ENCODE assay signal across 37 cellular contexts in the genomic region with DNA sequence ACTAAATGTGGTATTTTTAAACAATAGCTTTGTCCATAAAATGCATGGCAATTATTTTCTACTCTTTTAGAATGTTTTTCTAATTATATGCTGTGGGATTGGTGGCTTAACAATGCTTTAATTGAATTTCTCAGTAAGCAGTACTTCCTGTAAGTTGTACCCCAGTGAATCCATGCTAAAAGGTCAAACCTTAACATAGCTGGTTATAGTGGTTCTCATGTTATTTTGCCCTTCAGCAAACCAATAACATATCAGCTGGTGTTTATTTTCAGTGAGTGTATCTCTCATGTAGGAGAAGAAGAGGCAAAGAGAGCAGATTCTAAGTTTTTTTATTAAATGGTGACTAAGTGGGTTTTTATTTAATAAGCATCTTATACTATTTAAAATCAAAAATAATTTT. TPM values are rescaled to one million over a fixed set of nuclear protein-coding genes. Genes with fewer than 3 reads are reported as not detected.
"Had no signal": no experiment of that assay in that cellular context is flagged by ENCODE, and none has a peak within 500 bp of the region (broad histone marks: within the 10 kb centered on the region; RNA-seq: fewer than 3 reads in every experiment).

No MANE protein-coding gene starts in this region.

- H3K27me3 Mint-ChIP-seq: activated naive CD4-positive, alpha-beta T cell treated with anti-CD3 and anti-CD28 coated beads, Interleukin-2, amount 10 ng/mL, durations not matched to agents 7 days and 5 days; activated naive CD8-positive, alpha-beta T cell treated with anti-CD3 and anti-CD28 coated beads, Interleukin-2, amount 10 ng/mL, durations not matched to agents 7 days and 5 days; activated T-cell treated with anti-CD3 and anti-CD28 coated beads, Interleukin-2, amount 50 U/mL, for 24 hours; central memory CD8-positive, alpha-beta T cell had no signal

- H3K36me3 Mint-ChIP-seq: activated naive CD4-positive, alpha-beta T cell treated with anti-CD3 and anti-CD28 coated beads, Interleukin-2, amount 10 ng/mL, durations not matched to agents 7 days and 5 days; activated naive CD4-positive, alpha-beta T cell treated with anti-CD3 and anti-CD28 coated beads, Interleukin-2, amount 50 U/mL, for 24 hours; activated naive CD4-positive, alpha-beta T cell treated with anti-CD3 and anti-CD28 coated beads, Interleukin-2, amount 50 U/mL, for 72 hours; activated naive CD8-positive, alpha-beta T cell; activated naive CD8-positive, alpha-beta T cell treated with anti-CD3 and anti-CD28 coated beads for 36 hours; activated naive CD8-positive, alpha-beta T cell treated with anti-CD3 and anti-CD28 coated beads, Interleukin-2, amount 10 ng/mL, durations not matched to agents 7 days and 5 days; brain had no signal

- H3K27ac Mint-ChIP-seq: activated naive CD4-positive, alpha-beta T cell treated with anti-CD3 and anti-CD28 coated beads for 36 hours; activated naive CD4-positive, alpha-beta T cell treated with anti-CD3 and anti-CD28 coated beads, Interleukin-2, amount 10 ng/mL, durations not matched to agents 7 days and 5 days; activated naive CD4-positive, alpha-beta T cell treated with anti-CD3 and anti-CD28 coated beads, Interleukin-2, amount 50 U/mL, for 24 hours; activated naive CD4-positive, alpha-beta T cell treated with anti-CD3 and anti-CD28 coated beads, Interleukin-2, amount 50 U/mL, for 72 hours; activated naive CD8-positive, alpha-beta T cell; activated naive CD8-positive, alpha-beta T cell treated with anti-CD3 and anti-CD28 coated beads for 36 hours; activated naive CD8-positive, alpha-beta T cell treated with anti-CD3 and anti-CD28 coated beads, Interleukin-2, amount 10 ng/mL, durations not matched to agents 7 days and 5 days; activated naive CD8-positive, alpha-beta T cell treated with anti-CD3 and anti-CD28 coated beads, Interleukin-2, amount 50 U/mL, for 24 hours; activated T-cell treated with anti-CD3 and anti-CD28 coated beads, Interleukin-2, amount 50 U/mL, for 24 hours; activated T-cell treated with anti-CD3 and anti-CD28 coated beads, Interleukin-2, amount 50 U/mL, for 72 hours; activated T-helper 1 cell treated with anti-CD3 and anti-CD28 coated beads, Interleukin-12 subunit alpha, Interleukin-12 subunit beta, Interleukin-2, Interleukin-4 antibody, amounts not matched to agents 30 ng/mL and 10 ng/mL and 1 ng/mL, durations not matched to agents 14 hours and 24 hours and 36 hours; activated T-helper 17 cell treated with anti-CD3 and anti-CD28 coated beads, Interleukin-2, amount 50 U/mL, for 72 hours; activated T-helper 2 cell treated with anti-CD3 and anti-CD28 coated beads, Interferon-gamma antibody, Interleukin-2, Interleukin-4, amounts not matched to agents 10 μg/mL and 5 μg/mL and 100 μg/mL, durations not matched to agents 14 hours and 24 hours and 36 hours had no signal

- DNase-seq: activated effector memory CD4-positive, alpha-beta T cell treated with anti-CD3 and anti-CD28 coated beads, Interleukin-2, amount 50 U/mL, for 16 hours; activated effector memory CD4-positive, alpha-beta T cell treated with Interleukin-2 at 50 U/mL for 16 hours; activated gamma-delta T cell; activated gamma-delta T cell treated with Interleukin-2 at 50 U/mL for 16 hours; activated naive CD4-positive, alpha-beta T cell; activated naive CD4-positive, alpha-beta T cell treated with anti-CD3 and anti-CD28 coated beads for 36 hours; activated naive CD4-positive, alpha-beta T cell treated with anti-CD3 and anti-CD28 coated beads, Interleukin-2, amount 10 ng/mL, durations not matched to agents 7 days and 5 days; activated naive CD4-positive, alpha-beta T cell treated with anti-CD3 and anti-CD28 coated beads, Interleukin-2, amount 50 U/mL, for 16 hours; activated naive CD4-positive, alpha-beta T cell treated with Interleukin-2 at 50 U/mL for 16 hours; activated naive CD8-positive, alpha-beta T cell treated with anti-CD3 and anti-CD28 coated beads for 36 hours; activated naive CD8-positive, alpha-beta T cell treated with anti-CD3 and anti-CD28 coated beads, Interleukin-2, amount 10 ng/mL, durations not matched to agents 7 days and 5 days; activated naive CD8-positive, alpha-beta T cell treated with anti-CD3 and anti-CD28 coated beads, Interleukin-2, amount 50 U/mL, for 24 hours; activated T-cell treated with anti-CD3 and anti-CD28 coated beads, Interleukin-2, amount 50 U/mL, for 1 hour; activated T-cell treated with anti-CD3 and anti-CD28 coated beads, Interleukin-2, amount 50 U/mL, for 24 hours; activated T-cell treated with anti-CD3 and anti-CD28 coated beads, Interleukin-2, amount 50 U/mL, for 4 hours; activated T-cell treated with anti-CD3 and anti-CD28 coated beads, Interleukin-2, amount 50 U/mL, for 48 hours; activated T-cell treated with anti-CD3 and anti-CD28 coated beads, Interleukin-2, amount 50 U/mL, for 72 hours; adrenal gland; amniotic stem cell; amygdala; anterior cingulate cortex; body of pancreas; brain microvascular endothelial cell; caudate nucleus; central memory CD4-positive, alpha-beta T cell; cerebellar nuclear complex had no signal

- H3K4me3 Mint-ChIP-seq: activated naive CD4-positive, alpha-beta T cell treated with anti-CD3 and anti-CD28 coated beads for 36 hours; activated naive CD4-positive, alpha-beta T cell treated with anti-CD3 and anti-CD28 coated beads, Interleukin-2, amount 10 ng/mL, durations not matched to agents 7 days and 5 days; activated naive CD4-positive, alpha-beta T cell treated with anti-CD3 and anti-CD28 coated beads, Interleukin-2, amount 50 U/mL, for 24 hours; activated naive CD8-positive, alpha-beta T cell; activated naive CD8-positive, alpha-beta T cell treated with anti-CD3 and anti-CD28 coated beads for 36 hours; activated naive CD8-positive, alpha-beta T cell treated with anti-CD3 and anti-CD28 coated beads, Interleukin-2, amount 10 ng/mL, durations not matched to agents 7 days and 5 days; activated naive CD8-positive, alpha-beta T cell treated with anti-CD3 and anti-CD28 coated beads, Interleukin-2, amount 50 U/mL, for 24 hours; activated T-cell treated with anti-CD3 and anti-CD28 coated beads, Interleukin-2, amount 50 U/mL, for 24 hours; activated T-cell treated with anti-CD3 and anti-CD28 coated beads, Interleukin-2, amount 50 U/mL, for 4 hours; activated T-cell treated with anti-CD3 and anti-CD28 coated beads, Interleukin-2, amount 50 U/mL, for 72 hours; activated T-helper 1 cell treated with anti-CD3 and anti-CD28 coated beads, Interleukin-12 subunit alpha, Interleukin-12 subunit beta, Interleukin-2, Interleukin-4 antibody, amounts not matched to agents 30 ng/mL and 10 ng/mL and 1 ng/mL, durations not matched to agents 14 hours and 24 hours and 36 hours; activated T-helper 17 cell treated with anti-CD3 and anti-CD28 coated beads, Interleukin-2, amount 50 U/mL, for 72 hours; brain; central memory CD8-positive, alpha-beta T cell had no signal

- ATAC-seq: activated naive CD4-positive, alpha-beta T cell treated with anti-CD3 and anti-CD28 coated beads, Interleukin-2, amount 50 U/mL, for 72 hours; activated naive CD8-positive, alpha-beta T cell treated with anti-CD3 and anti-CD28 coated beads, Interleukin-2, amount 50 U/mL, for 24 hours; activated T-cell treated with anti-CD3 and anti-CD28 coated beads, Interleukin-2, amount 50 U/mL, for 4 hours; activated T-cell treated with anti-CD3 and anti-CD28 coated beads, Interleukin-2, amount 50 U/mL, for 72 hours; activated T-helper 17 cell treated with anti-CD3 and anti-CD28 coated beads, Interleukin-2, amount 50 U/mL, for 72 hours; body of pancreas had no signal

- H3K27ac ChIP-seq: adrenal gland, ascending aorta, body of pancreas, brain microvascular endothelial cell, breast epithelium, cardiac muscle cell had no signal

- H3K9me3 ChIP-seq: adrenal gland, ascending aorta, body of pancreas, breast epithelium had no signal

- H3K27me3 ChIP-seq: adrenal gland, ascending aorta, body of pancreas, brain microvascular endothelial cell, breast epithelium, cardiac muscle cell had no signal

- H3K4me3 ChIP-seq: adrenal gland, ascending aorta, body of pancreas, breast epithelium, cardiac muscle cell had no signal

- H3K4me1 Mint-ChIP-seq: activated naive CD4-positive, alpha-beta T cell treated with anti-CD3 and anti-CD28 coated beads, Interleukin-2, amount 10 ng/mL, durations not matched to agents 7 days and 5 days; activated naive CD4-positive, alpha-beta T cell treated with anti-CD3 and anti-CD28 coated beads, Interleukin-2, amount 50 U/mL, for 24 hours; activated naive CD8-positive, alpha-beta T cell treated with anti-CD3 and anti-CD28 coated beads for 36 hours; activated naive CD8-positive, alpha-beta T cell treated with anti-CD3 and anti-CD28 coated beads, Interleukin-2, amount 10 ng/mL, durations not matched to agents 7 days and 5 days; activated naive CD8-positive, alpha-beta T cell treated with anti-CD3 and anti-CD28 coated beads, Interleukin-2, amount 50 U/mL, for 24 hours; activated T-helper 17 cell treated with anti-CD3 and anti-CD28 coated beads, Interleukin-2, amount 50 U/mL, for 72 hours; central memory CD8-positive, alpha-beta T cell had no signal

- H3K4me1 ChIP-seq: adrenal gland, ascending aorta, body of pancreas, breast epithelium had no signal

- H3K36me3 ChIP-seq: adrenal gland, ascending aorta, brain microvascular endothelial cell, breast epithelium, cardiac muscle cell had no signal

- H3K9me3 Mint-ChIP-seq: activated naive CD4-positive, alpha-beta T cell treated with anti-CD3 and anti-CD28 coated beads for 36 hours; activated naive CD4-positive, alpha-beta T cell treated with anti-CD3 and anti-CD28 coated beads, Interleukin-2, amount 10 ng/mL, durations not matched to agents 7 days and 5 days; activated naive CD4-positive, alpha-beta T cell treated with anti-CD3 and anti-CD28 coated beads, Interleukin-2, amount 50 U/mL, for 24 hours; activated naive CD4-positive, alpha-beta T cell treated with anti-CD3 and anti-CD28 coated beads, Interleukin-2, amount 50 U/mL, for 72 hours; activated naive CD8-positive, alpha-beta T cell treated with anti-CD3 and anti-CD28 coated beads for 36 hours; activated naive CD8-positive, alpha-beta T cell treated with anti-CD3 and anti-CD28 coated beads, Interleukin-2, amount 10 ng/mL, durations not matched to agents 7 days and 5 days; activated naive CD8-positive, alpha-beta T cell treated with anti-CD3 and anti-CD28 coated beads, Interleukin-2, amount 50 U/mL, for 24 hours; activated T-cell treated with anti-CD3 and anti-CD28 coated beads, Interleukin-2, amount 50 U/mL, for 24 hours; activated T-cell treated with anti-CD3 and anti-CD28 coated beads, Interleukin-2, amount 50 U/mL, for 4 hours; activated T-helper 1 cell treated with anti-CD3 and anti-CD28 coated beads, Interleukin-12 subunit alpha, Interleukin-12 subunit beta, Interleukin-2, Interleukin-4 antibody, amounts not matched to agents 30 ng/mL and 10 ng/mL and 1 ng/mL, durations not matched to agents 14 hours and 24 hours and 36 hours; activated T-helper 17 cell treated with anti-CD3 and anti-CD28 coated beads, Interleukin-2, amount 50 U/mL, for 72 hours; activated T-helper 2 cell treated with anti-CD3 and anti-CD28 coated beads, Interferon-gamma antibody, Interleukin-2, Interleukin-4, amounts not matched to agents 10 μg/mL and 5 μg/mL and 100 μg/mL, durations not matched to agents 14 hours and 24 hours and 36 hours; central memory CD8-positive, alpha-beta T cell had no signal

RNA-seq across cellular contexts. Expression of gene BTC, which starts 41.5 kb away (rescaled TPM):
- total RNA-seq: activated naive CD4-positive, alpha-beta T cell treated with anti-CD3 and anti-CD28 coated beads for 36 hours; activated naive CD4-positive, alpha-beta T cell treated with anti-CD3 and anti-CD28 coated beads, Interleukin-2, amount 50 U/mL, for 72 hours; activated naive CD8-positive, alpha-beta T cell treated with anti-CD3 and anti-CD28 coated beads for 36 hours; activated naive CD8-positive, alpha-beta T cell treated with anti-CD3 and anti-CD28 coated beads, Interleukin-2, amount 10 ng/mL, durations not matched to agents 7 days and 5 days; activated T-cell treated with anti-CD3 and anti-CD28 coated beads, Interleukin-2, amount 50 U/mL, for 4 hours; activated T-cell treated with anti-CD3 and anti-CD28 coated beads, Interleukin-2, amount 50 U/mL, for 72 hours; activated T-helper 1 cell treated with anti-CD3 and anti-CD28 coated beads, Interleukin-12 subunit alpha, Interleukin-12 subunit beta, Interleukin-2, Interleukin-4 antibody, amounts not matched to agents 30 ng/mL and 10 ng/mL and 1 ng/mL, durations not matched to agents 14 hours and 24 hours and 36 hours; activated T-helper 17 cell treated with anti-CD3 and anti-CD28 coated beads, Interleukin-2, amount 50 U/mL, for 72 hours; activated T-helper 2 cell treated with anti-CD3 and anti-CD28 coated beads, Interferon-gamma antibody, Interleukin-2, Interleukin-4, amounts not matched to agents 10 μg/mL and 5 μg/mL and 100 μg/mL, durations not matched to agents 14 hours and 24 hours and 36 hours; cardiac muscle cell had no signal
- polyA plus RNA-seq: cardiac muscle cell had no signal
